ENCODE assay signal across 22 cellular contexts in genomic region chr2:11260979-11261378, GRCh38.
"Had no signal": no experiment of that assay in that cellular context is flagged by ENCODE, and none has a peak within 500 bp of the region (broad histone marks: within the 10 kb centered on the region; RNA-seq: fewer than 3 reads in every experiment).

No MANE protein-coding gene starts in this region.

- H3K27me3 ChIP-seq: colonic mucosa, esophagus squamous epithelium, foreskin keratinocyte, gastroesophageal sphincter, heart right ventricle, left lung had no signal

- ATAC-seq: effector memory CD8-positive, alpha-beta T cell; esophagus mucosa; foreskin keratinocyte; gastroesophageal sphincter; heart right ventricle; left cardiac atrium; left lung; left ventricle myocardium superior; lower lobe of right lung; mucosa of descending colon had no signal

- H3K9me3 ChIP-seq: colonic mucosa, esophagus squamous epithelium, gastroesophageal sphincter, heart right ventricle, left lung, lower lobe of right lung, mucosa of descending colon had no signal

- H3K4me1 ChIP-seq: colonic mucosa, esophagus squamous epithelium, foreskin keratinocyte, left lung, lower lobe of right lung had no signal

- H3K4me3 ChIP-seq: colonic mucosa, esophagus squamous epithelium, gastroesophageal sphincter, heart right ventricle, left lung, lower lobe of right lung, mucosa of descending colon had no signal

- DNase-seq: colonic mucosa; cortex of kidney; effector CD8-positive, alpha-beta T cell; effector memory CD8-positive, alpha-beta T cell; endodermal cell; erythroblast; esophagus squamous epithelium; foreskin keratinocyte; glutamatergic neuron; head of caudate nucleus; heart right ventricle; hippocampal formation; left cardiac atrium; left lung; left ventricle myocardium superior; lower lobe of right lung; mesenchymal stem cell; mucosa of descending colon; naive B cell had no signal

- H3K36me3 ChIP-seq: colonic mucosa, lower lobe of right lung had no signal

- H3K27ac ChIP-seq: colonic mucosa, epithelial cell of prostate, esophagus squamous epithelium, foreskin keratinocyte, gastroesophageal sphincter, heart right ventricle, left lung, lower lobe of right lung had no signal
